8 cellular contexts compared by ENCODE assay signal in genomic region chr10:68153473-68154210, GRCh38. TPM values are rescaled to one million over a fixed set of nuclear protein-coding genes. Genes with fewer than 3 reads are reported as not detected.
A peak's percentile ranks its signal among the peaks of the same experiment; 100 is the strongest.
DNase-seq lines count a peak whose midpoint lies in the region; ATAC-seq and TF ChIP-seq lines count a peak whose summit lies in the region.

No MANE protein-coding gene starts in this region.

- H3K4me3 ChIP-seq in astrocyte of the spinal cord (ENCODE audit: low read depth, low read length) = no peak overlapping the region
- H3K4me3 ChIP-seq in thoracic aorta = peak overlapping the region; percentile 34

- no peaks in the 10 kb centered on the region for H3K27me3 ChIP-seq in thoracic aorta (replicated peaks; ENCODE audit: insufficient read depth)

- ATAC-seq in thoracic aorta (ENCODE audit: insufficient number of reproducible peaks, low FRiP score, low read depth) = peak; percentile 90
- no peak for ATAC-seq in HG03460 (IDR thresholded peaks at IDR 0.05; ENCODE audit: unreplicated experiment)
- ATAC-seq in HG03025 (IDR thresholded peaks at IDR 0.05; ENCODE audit: low FRiP score, unreplicated experiment) = no peak

- DNase-seq in LHCN-M2 (ENCODE audit: low read depth) (peak; percentile 100), astrocyte of the spinal cord (ENCODE audit: low read depth, low spot score) (peak; percentile 93), iris pigment epithelial cell (ENCODE audit: low read depth) (peak; percentile 95), thoracic aorta (ENCODE audit: low spot score) (peak; percentile 15), NCI-H1436 (lab: John Stamatoyannopoulos, UW) (no peak)

- peak overlapping the region; percentile 16; the same call in 1 of the 2 replicates for H3K9ac ChIP-seq in ES-I3 (ENCODE audit: low read depth, low read length)

- TF ChIP-seq CTCF in astrocyte of the spinal cord (IDR thresholded peaks at IDR 0.05; ENCODE audit: low read depth, low read length) (peak; percentile 2), thoracic aorta (IDR thresholded peaks at IDR 0.05) (no peak)

- peaks cover 40% of the 10 kb centered on the region for H3K4me1 ChIP-seq in ES-I3 (ENCODE audit: insufficient read depth, low read length)
- H3K4me1 ChIP-seq in thoracic aorta (ENCODE audit: control insufficient read depth in 1 of 2, low read depth in 2 of 2) = peaks cover 0 to 13% of the 10 kb centered on the region in 2 donors

- no peaks in the 10 kb centered on the region for H3K36me3 ChIP-seq in ES-I3 (ENCODE audit: insufficient read depth, low read length)
- H3K36me3 ChIP-seq in thoracic aorta = no peaks in the 10 kb centered on the region

- H3K27ac ChIP-seq in thoracic aorta = peak overlapping the region in 1 of 2 donors; percentile 15

- H3K9me3 ChIP-seq in ES-I3 (ENCODE audit: control insufficient read depth, insufficient read depth, low read length) = no peaks in the 10 kb centered on the region
- H3K9me3 ChIP-seq in thoracic aorta = no peaks in the 10 kb centered on the region

- in situ Hi-C loops in astrocyte of the spinal cord (cut with HindIII; ENCODE audit: low sequenced_read_pairs) = no loop called here

RNA-seq across cellular contexts. Expression of gene MYPN, which starts 44.4 kb away (rescaled TPM):
- total RNA-seq in LHCN-M2 (2014; rRNA removed) (31.8 and 32.7 TPM in 2 replicates), thoracic aorta (not detected)
- 19.2 TPM for polyA plus RNA-seq in LHCN-M2 (2012)

Comparison
In these comparisons a context has a peak if more than half of its experiments do, and no peak if none do; other contexts are left out.
1. RNA of gene MYPN, which starts 44.4 kb away (total RNA-seq): 31.8 to 32.7 TPM in LHCN-M2; not detected in thoracic aorta; every median in the first group is over 10 times any median in the second.